Comparison of ENCODE assay signal across 10 cellular contexts in the genomic region with DNA sequence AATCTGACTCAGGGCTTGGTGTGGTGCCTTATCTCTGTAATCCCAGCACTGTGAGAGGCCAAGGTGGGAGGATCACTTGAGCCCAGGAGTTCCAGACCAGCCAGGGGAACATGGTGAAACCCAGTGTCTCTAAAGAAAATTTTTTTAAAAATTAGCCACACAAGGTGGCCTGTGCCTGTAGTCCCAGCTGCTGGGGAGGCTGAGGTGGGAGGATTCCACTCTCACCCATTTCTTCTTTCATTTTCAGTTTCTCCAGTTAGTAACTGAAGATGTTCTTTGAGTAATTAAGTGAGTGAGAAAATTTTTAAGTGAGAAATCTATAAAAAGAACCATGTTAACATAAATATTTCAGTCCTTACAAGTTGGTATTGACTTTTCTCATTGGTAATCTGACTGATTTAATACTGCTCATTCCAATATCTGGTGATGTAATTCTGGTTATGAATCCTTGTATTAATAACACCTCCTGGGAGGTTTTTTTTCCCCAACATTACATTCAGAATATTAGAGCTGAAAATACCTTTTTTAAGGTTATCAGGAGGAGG. TPM values are rescaled to one million over a fixed set of nuclear protein-coding genes. Genes with fewer than 3 reads are reported as not detected.
DNase-seq lines count a peak whose midpoint lies in the region; ATAC-seq, FAIRE-seq and TF ChIP-seq lines count a peak whose summit lies in the region.
"Had no signal": no experiment of that assay in that cellular context is flagged by ENCODE, and none has a peak within 500 bp of the region (broad histone marks: within the 10 kb centered on the region; RNA-seq: fewer than 3 reads in every experiment).

No MANE protein-coding gene starts in this region.

- H3K36me3 ChIP-seq in OCI-LY3 (replicated peaks; ENCODE audit: low read depth, low read length) (peaks cover 45% of the 10 kb centered on the region), osteoblast (ENCODE audit: insufficient read depth, low read length) (peaks cover 37% of the 10 kb centered on the region), colonic mucosa (peaks cover 11% of the 10 kb centered on the region)

- H2AFZ ChIP-seq in OCI-LY3 (ENCODE audit: low read depth, low read length) (no peak overlapping the region), osteoblast (ENCODE audit: low read length) (no peak overlapping the region)

- H3K79me2 ChIP-seq in OCI-LY3 (ENCODE audit: low read length) (peaks cover 57% of the 10 kb centered on the region), osteoblast (ENCODE audit: insufficient read depth, low read length) (peaks cover 48% of the 10 kb centered on the region)

- H3K9me3 ChIP-seq in OCI-LY3 (ENCODE audit: insufficient read depth, low read length) (no peaks in the 10 kb centered on the region), osteoblast (ENCODE audit: low read depth, low read length) (no peaks in the 10 kb centered on the region), colonic mucosa (no peaks in the 10 kb centered on the region)

- DNase-seq in GM19239 (ENCODE audit: insufficient read length, low spot score) (no peak), osteoblast (ENCODE audit: insufficient read length, low spot score, missing footprints) (no peak), colonic mucosa (no peak)
- peak; percentile 30 to 34 for DNase-seq in stimulated activated CD4-positive, alpha-beta T cell treated with anti-CD3 and anti-CD28 coated beads, Interleukin-2, amount 100 ng/mL, for 24 hours
- no peak for DNase-seq in NK-92 treated with Interleukin-12 subunit alpha and Interleukin-12 subunit beta, amount 100 ng/mL, for 24 hours (lab: John Stamatoyannopoulos, UW)
- DNase-seq: activated CD8-positive, alpha-beta memory T cell treated with anti-CD3 and anti-CD28 coated beads for 24 hours; NCI-H2171 had no signal

- no peak for TF ChIP-seq CTCF in OCI-LY3 (IDR thresholded peaks at IDR 0.05; ENCODE audit: low read depth, low read length)
- TF ChIP-seq CTCF in osteoblast (IDR thresholded peaks at IDR 0.05; ENCODE audit: extremely low read depth, low read depth, low read length): no peak
- TF ChIP-seq CTCF in colonic mucosa (IDR thresholded peaks at IDR 0.05): no peak

- no peak overlapping the region for H3K9ac ChIP-seq in OCI-LY3 (ENCODE audit: low read length)
- H3K9ac ChIP-seq in colonic mucosa (ENCODE audit: low read depth in 2 of 2, low read length in 2 of 2): no peak overlapping the region

- H3K27me3 ChIP-seq in OCI-LY3 (ENCODE audit: low read depth, low read length) (no peaks in the 10 kb centered on the region), osteoblast (ENCODE audit: insufficient read depth, low read length) (no peaks in the 10 kb centered on the region), colonic mucosa (no peaks in the 10 kb centered on the region)

- peak; percentile 89 for ATAC-seq in HG02623 (IDR thresholded peaks at IDR 0.05; ENCODE audit: unreplicated experiment)

- H3K4me2 ChIP-seq in OCI-LY3 (ENCODE audit: low read length) (peak overlapping the region; percentile 23; the same call in 1 of the 2 replicates), osteoblast (ENCODE audit: insufficient read depth, low read length) (no peak overlapping the region)

- H3K4me1 ChIP-seq in OCI-LY3 (ENCODE audit: low read length) (peaks cover 20% of the 10 kb centered on the region), osteoblast (ENCODE audit: insufficient read depth, low read length) (peaks cover 8% of the 10 kb centered on the region), colonic mucosa (peaks cover 8% of the 10 kb centered on the region)

- intact Hi-C loops in colonic mucosa (cut with DNase I): no loop called here

- H4K20me1 ChIP-seq in OCI-LY3 (ENCODE audit: insufficient read depth, low read length) (no peaks in the 10 kb centered on the region), osteoblast (ENCODE audit: insufficient read depth, low read length) (no peaks in the 10 kb centered on the region)

- H3K27ac ChIP-seq in OCI-LY3 (ENCODE audit: low read length) (peak overlapping the region; percentile 17; the same call in 1 of the 2 replicates), osteoblast (ENCODE audit: low read depth, low read length) (no peak overlapping the region), colonic mucosa (no peak overlapping the region)
- H3K27ac ChIP-seq: epithelial cell of prostate had no signal

- no peak overlapping the region for H3K4me3 ChIP-seq in OCI-LY3 (ENCODE audit: low read length)
- H3K4me3 ChIP-seq in osteoblast (ENCODE audit: insufficient read depth, low read length): no peak overlapping the region
- no peak overlapping the region for H3K4me3 ChIP-seq in colonic mucosa

- peak; percentile 40 for FAIRE-seq in GM19239 (lab: Jason Lieb, UNC)

RNA-seq across cellular contexts. Expression of a gene that starts 6.1 kb away (rescaled TPM):
- total RNA-seq in osteoblast (30.4 and 30.9 TPM in 2 replicates), colonic mucosa (10 to 100 TPM; 26.5 to 50.1 TPM)

RNA-seq across cellular contexts. Expression of a gene that starts 21.1 kb away (rescaled TPM):
- total RNA-seq in osteoblast (2.9 and 3.3 TPM in 2 replicates), colonic mucosa (1 to 10 TPM; 1.7 to 2.4 TPM)

RNA-seq across cellular contexts. Expression of a gene that starts 28.1 kb away (rescaled TPM):
- total RNA-seq in osteoblast: 37.6 and 46.3 TPM in 2 replicates
- 10 to 100 TPM; 71.8 to 85.8 TPM for total RNA-seq in colonic mucosa

RNA-seq across cellular contexts. Expression of a gene that starts 28.3 kb away (rescaled TPM):
- 25.0 and 27.4 TPM in 2 replicates for total RNA-seq in osteoblast
- total RNA-seq in colonic mucosa: 10 to 100 TPM; 12.9 to 15.4 TPM

RNA-seq across cellular contexts. Expression of a gene that starts 49.2 kb away (rescaled TPM):
- total RNA-seq in osteoblast: 55.4 and 66.3 TPM in 2 replicates
- total RNA-seq in colonic mucosa: 10 to 100 TPM; 56.2 to 60.1 TPM

Comparison
In these comparisons a context has a peak if more than half of its experiments do, and no peak if none do; other contexts are left out.
1. DNase-seq: peak in stimulated activated CD4-positive, alpha-beta T cell treated with anti-CD3 and anti-CD28 coated beads, Interleukin-2, amount 100 ng/mL, for 24 hours (2 of 2); none in GM19239 (single experiment), osteoblast (single experiment), colonic mucosa (single experiment) and NK-92 treated with Interleukin-12 subunit alpha and Interleukin-12 subunit beta, amount 100 ng/mL, for 24 hours (single experiment).